9 cellular contexts compared by ENCODE assay signal in the genomic region with DNA sequence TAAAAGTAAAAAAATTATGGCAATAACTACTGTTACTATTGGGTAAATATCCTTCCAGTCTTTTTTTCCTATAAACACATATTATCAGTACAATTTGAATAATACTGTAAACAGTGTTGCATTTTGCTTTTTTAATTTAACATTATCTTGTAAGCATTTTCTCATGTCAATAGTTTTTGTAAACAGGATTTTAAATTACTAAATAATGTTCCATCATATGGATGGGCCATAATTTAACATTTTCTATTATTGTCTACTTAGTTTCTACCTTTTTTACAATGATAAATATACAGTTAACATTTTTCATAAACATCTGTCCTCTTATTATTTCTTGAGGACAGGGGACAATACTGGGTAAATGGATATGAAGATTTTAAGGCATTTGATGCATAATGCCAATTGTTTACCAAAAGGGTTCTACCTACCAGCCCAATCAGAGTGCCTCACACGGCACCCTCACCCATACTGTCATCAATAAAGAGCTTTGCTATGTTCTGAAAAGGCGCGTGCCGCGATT. TPM values are rescaled to one million over a fixed set of nuclear protein-coding genes. Genes with fewer than 3 reads are reported as not detected.
DNase-seq lines count a peak whose midpoint lies in the region; ATAC-seq, FAIRE-seq and TF ChIP-seq lines count a peak whose summit lies in the region.
"Had no signal": no experiment of that assay in that cellular context is flagged by ENCODE, and none has a peak within 500 bp of the region (broad histone marks: within the 10 kb centered on the region; RNA-seq: fewer than 3 reads in every experiment).

No MANE protein-coding gene starts in this region.

- TF ChIP-seq CTCF in left ventricle myocardium inferior (IDR thresholded peaks at IDR 0.05; ENCODE audit: borderline replicate concordance) (no peak), bronchial epithelial cell (IDR thresholded peaks at IDR 0.05; ENCODE audit: insufficient read depth, low read length, severe bottlenecking) (no peak)

- H3K36me3 ChIP-seq in left ventricle myocardium inferior (no peaks in the 10 kb centered on the region), bronchial epithelial cell (ENCODE audit: control insufficient read depth, insufficient read depth, low read length) (no peaks in the 10 kb centered on the region), mucosa of stomach (ENCODE audit: control insufficient read depth, insufficient read depth, low read length) (no peaks in the 10 kb centered on the region)

- peaks cover 46% of the 10 kb centered on the region for H3K4me1 ChIP-seq in left ventricle myocardium inferior
- peaks cover 22% of the 10 kb centered on the region for H3K4me1 ChIP-seq in mucosa of stomach (ENCODE audit: control insufficient read depth, insufficient read depth, low read length)

- intact Hi-C loops in left ventricle myocardium inferior (cut with micrococcal nuclease) (no loop called here), Right ventricle myocardium inferior (cut with DNase I) (loop anchor here (10.0 kb wide), 1 partner anchor 906 kb away; a partner anchor contains a TSS)

- ATAC-seq in Right ventricle myocardium inferior (no peak), HG03139 (IDR thresholded peaks at IDR 0.05; ENCODE audit: unreplicated experiment) (no peak)

- no peak for DNase-seq in left ventricle myocardium inferior
- no peak for DNase-seq in Right ventricle myocardium inferior (ENCODE audit: missing footprints)
- DNase-seq in bronchial epithelial cell (ENCODE audit: low read depth) = no peak
- DNase-seq in HUDEP-2 (lab: John Stamatoyannopoulos, UW; ENCODE audit: unreplicated experiment in 76 of 76) = no peak
- no peak for DNase-seq in stimulated activated CD4-positive, alpha-beta T cell treated with anti-CD3 and anti-CD28 coated beads, Interleukin-4, amount 100 ng/mL, for 24 hours
- no peak for DNase-seq in anterior cingulate cortex (lab: John Stamatoyannopoulos, UW)

- H3K27me3 ChIP-seq in left ventricle myocardium inferior (ENCODE audit: low read depth) = no peaks in the 10 kb centered on the region
- H3K27me3 ChIP-seq in bronchial epithelial cell (ENCODE audit: control insufficient read depth, insufficient read depth, low read length) = no peaks in the 10 kb centered on the region
- peaks cover 4% of the 10 kb centered on the region for H3K27me3 ChIP-seq in mucosa of stomach (ENCODE audit: control insufficient read depth, insufficient read depth, low read length)

- no peaks in the 10 kb centered on the region for H3K9me3 ChIP-seq in left ventricle myocardium inferior (replicated peaks)
- no peaks in the 10 kb centered on the region for H3K9me3 ChIP-seq in mucosa of stomach (ENCODE audit: control insufficient read depth, low read length)

- H3K4me3 ChIP-seq in left ventricle myocardium inferior = peak overlapping the region; percentile 91
- peak overlapping the region; percentile 48 for H3K4me3 ChIP-seq in bronchial epithelial cell (ENCODE audit: low read depth, low read length)
- peak overlapping the region; percentile 22 for H3K4me3 ChIP-seq in mucosa of stomach (ENCODE audit: low read length)

- peak overlapping the region; percentile 65 for H3K9ac ChIP-seq in mucosa of stomach (ENCODE audit: low read length)

- no peak for FAIRE-seq in bronchial epithelial cell (lab: Jason Lieb, UNC)

- H3K27ac ChIP-seq in left ventricle myocardium inferior (replicated peaks) = peak overlapping the region; percentile 65

RNA-seq across cellular contexts. Expression of a gene that starts 0.8 kb away (rescaled TPM):
- total RNA-seq in left ventricle myocardium inferior = 8.5 TPM
- 10.8 TPM for total RNA-seq in Right ventricle myocardium inferior
- 12.1 and 15.6 TPM in 2 replicates for total RNA-seq in bronchial epithelial cell

RNA-seq across cellular contexts. Expression of a gene that starts 43.4 kb away (rescaled TPM):
- total RNA-seq in left ventricle myocardium inferior (36.9 TPM), Right ventricle myocardium inferior (49.6 TPM), bronchial epithelial cell (under 0.01 TPM in 1 of 2 replicates, not detected in the other)
- total RNA-seq: NCI-H460 had no signal

RNA-seq across cellular contexts. Expression of a gene that starts 56.0 kb away (rescaled TPM):
- 20.0 TPM for total RNA-seq in left ventricle myocardium inferior
- 20.3 TPM for total RNA-seq in Right ventricle myocardium inferior
- under 0.01 TPM in 1 of 2 replicates, not detected in the other for total RNA-seq in bronchial epithelial cell
- total RNA-seq: NCI-H460 had no signal

Comparison
In these comparisons a context has a peak if more than half of its experiments do, and no peak if none do; other contexts are left out.
1. H3K4me3 ChIP-seq: peak in every context shown above with its lines; median percentile 91 in left ventricle myocardium inferior; 48 in bronchial epithelial cell; 22 in mucosa of stomach.
2. RNA of a gene that starts 43.4 kb away (total RNA-seq): 49.6 TPM in Right ventricle myocardium inferior (single experiment) and 36.9 TPM in left ventricle myocardium inferior (single experiment); under 0.01 TPM in bronchial epithelial cell; every median in the first group is over 10 times any median in the second.
3. RNA of a gene that starts 56.0 kb away (total RNA-seq): 20.3 TPM in Right ventricle myocardium inferior (single experiment) and 20.0 TPM in left ventricle myocardium inferior (single experiment); under 0.01 TPM in bronchial epithelial cell; every median in the first group is over 10 times any median in the second.